ENCODE assay signal across 15 cellular contexts in the genomic region with DNA sequence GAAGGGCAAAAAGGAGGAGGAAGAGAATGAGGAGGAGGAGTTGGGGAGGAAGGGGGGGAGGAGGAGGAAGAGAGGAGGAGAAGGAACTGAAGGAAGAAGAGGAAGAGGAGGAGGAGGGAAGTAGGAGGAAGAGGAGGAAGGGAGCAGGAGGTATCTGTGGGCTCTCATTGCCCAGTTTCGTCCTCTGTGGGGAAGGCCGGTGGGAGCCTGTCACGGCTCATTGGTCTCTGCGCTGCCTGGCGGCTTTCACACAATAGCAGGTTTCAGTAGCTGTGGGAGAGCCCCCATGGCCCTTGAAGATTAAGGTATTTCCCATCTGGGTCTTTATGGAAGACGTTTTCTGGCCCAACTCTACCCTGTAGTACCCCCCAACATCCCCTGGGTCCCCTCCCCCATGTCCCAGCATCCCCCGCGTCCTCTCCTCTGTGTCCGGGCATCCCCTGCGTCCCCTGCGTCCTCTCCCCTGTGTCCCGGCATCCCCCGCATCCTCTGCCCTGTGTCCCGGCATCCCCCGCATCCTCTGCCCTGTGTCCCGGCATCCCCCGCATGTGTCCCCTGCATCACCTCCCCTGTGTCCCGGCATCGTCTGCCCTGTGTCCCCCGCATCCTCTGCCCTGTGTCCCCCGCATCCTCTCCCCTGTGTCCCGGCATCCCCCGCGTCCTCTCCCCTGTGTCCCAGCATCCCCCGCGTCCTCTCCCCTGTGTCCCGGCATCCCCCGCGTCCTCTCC.
DNase-seq lines count a peak whose midpoint lies in the region; ATAC-seq and TF ChIP-seq lines count a peak whose summit lies in the region.
"Had no signal": no experiment of that assay in that cellular context is flagged by ENCODE, and none has a peak within 500 bp of the region (broad histone marks: within the 10 kb centered on the region; RNA-seq: fewer than 3 reads in every experiment).

No MANE protein-coding gene starts in this region.

- BruUV-seq in mammary epithelial cell (replicated peaks; lab: Mats Ljungman, UMichigan) = no TSS peak

- CTCF ChIA-PET in mammary epithelial cell (lab: Charles Lee; ENCODE audit: low non-redundant PET) = no interaction called here

- in situ Hi-C loops in mammary epithelial cell (cut with MboI; ENCODE audit: low sequenced_read_pairs in 2 of 2) = no loop called here

- H3K23ac ChIP-seq in trophoblast cell (ENCODE audit: low read length) = no peak overlapping the region

- no peak overlapping the region for H3K18ac ChIP-seq in trophoblast cell (ENCODE audit: low read length)

- no peaks in the 10 kb centered on the region for H4K20me1 ChIP-seq in DOHH2 (ENCODE audit: control insufficient read depth, insufficient read depth, low read depth, low read length)
- H4K20me1 ChIP-seq in mammary epithelial cell (ENCODE audit: insufficient read depth, low read length) = no peaks in the 10 kb centered on the region

- H3K9me3 ChIP-seq in DOHH2 (ENCODE audit: control insufficient read depth, insufficient read depth, low read length) (no peaks in the 10 kb centered on the region), trophoblast cell (ENCODE audit: insufficient read depth, low read depth, low read length) (peaks cover 2% of the 10 kb centered on the region), mammary epithelial cell (replicated peaks; ENCODE audit: insufficient read depth, low read length) (peaks cover 18% of the 10 kb centered on the region)

- H4K12ac ChIP-seq in trophoblast cell (ENCODE audit: low read depth, low read length) = no peak overlapping the region

- no peak overlapping the region for H3K14ac ChIP-seq in trophoblast cell (ENCODE audit: low read length)

- no peaks in the 10 kb centered on the region for H3K79me2 ChIP-seq in DOHH2 (ENCODE audit: control insufficient read depth, low read length)
- H3K79me2 ChIP-seq in trophoblast cell (ENCODE audit: control insufficient read depth, insufficient read depth, low read length, poor library complexity) = no peaks in the 10 kb centered on the region
- H3K79me2 ChIP-seq in mammary epithelial cell (ENCODE audit: insufficient read depth, low read length) = no peaks in the 10 kb centered on the region

- no peak overlapping the region for H2BK12ac ChIP-seq in trophoblast cell (ENCODE audit: low read length)

- H3K9me2 ChIP-seq in DOHH2 (replicated peaks; ENCODE audit: control insufficient read depth, low read length) = no peaks in the 10 kb centered on the region

- H3K36me3 ChIP-seq in DOHH2 (ENCODE audit: control insufficient read depth, low read length) = no peaks in the 10 kb centered on the region
- H3K36me3 ChIP-seq in trophoblast cell (ENCODE audit: control insufficient read depth in 1 of 2, insufficient read depth in 2 of 2, low read length in 2 of 2) = no peaks in the 10 kb centered on the region
- H3K36me3 ChIP-seq in mammary epithelial cell (ENCODE audit: insufficient read depth, low read length) = no peaks in the 10 kb centered on the region

- H3K4me3 ChIP-seq in DOHH2 (ENCODE audit: low read length) = peak overlapping the region; percentile 24; the same call in 1 of the 2 replicates
- H3K4me3 ChIP-seq in dorsolateral prefrontal cortex = peak overlapping the region in 19 of 59 donors; percentile 2 to 48 (median 28)
- no peak overlapping the region for H3K4me3 ChIP-seq in trophoblast cell (ENCODE audit: low read depth, low read length)
- no peak overlapping the region for H3K4me3 ChIP-seq in mammary epithelial cell (replicated peaks in 1 of 3; ENCODE audit: insufficient read depth in 1 of 3, low read depth in 2 of 3, low read length in 3 of 3)

- H3K4ac ChIP-seq in trophoblast cell (ENCODE audit: low read depth, low read length) = no peak overlapping the region

- intact Hi-C loops in dorsolateral prefrontal cortex (cut with DNase I) (no loop called here), mammary epithelial cell (cut with micrococcal nuclease) (no loop called here)

- no peak overlapping the region for H4K91ac ChIP-seq in trophoblast cell (ENCODE audit: low read depth, low read length)

- H3K79me1 ChIP-seq in trophoblast cell (ENCODE audit: low read length) = no peaks in the 10 kb centered on the region

- H3K27ac ChIP-seq in DOHH2 (ENCODE audit: low read depth, low read length) = no peak overlapping the region
- no peak overlapping the region for H3K27ac ChIP-seq in dorsolateral prefrontal cortex
- no peak overlapping the region for H3K27ac ChIP-seq in trophoblast cell (ENCODE audit: low read depth, low read length)
- no peak overlapping the region for H3K27ac ChIP-seq in mammary epithelial cell (ENCODE audit: insufficient read depth, low read depth, low read length)

- dilution Hi-C loops in mammary epithelial cell (cut with HindIII; ENCODE audit: low sequenced_read_pairs) = loop anchor here (10.0 kb wide), 1 partner anchor 208 kb away; no protein-coding TSS in a partner anchor

- H3K4me1 ChIP-seq in DOHH2 (ENCODE audit: control insufficient read depth, low read length) (peaks cover 16% of the 10 kb centered on the region), trophoblast cell (ENCODE audit: control insufficient read depth in 1 of 2, insufficient read depth in 2 of 2, low read length in 2 of 2) (no peaks in the 10 kb centered on the region), mammary epithelial cell (ENCODE audit: insufficient read depth, low read length) (no peaks in the 10 kb centered on the region)

- peak; percentile 54 for ATAC-seq in GM18909 (IDR thresholded peaks at IDR 0.05; ENCODE audit: poor library complexity, unreplicated experiment)
- ATAC-seq in HG02623 (IDR thresholded peaks at IDR 0.05; ENCODE audit: unreplicated experiment) = peak; percentile 68

- H2AFZ ChIP-seq in trophoblast cell (ENCODE audit: insufficient read depth, low read length, poor library complexity) (no peak overlapping the region), mammary epithelial cell (ENCODE audit: low read depth, low read length) (no peak overlapping the region)

- no peak overlapping the region for H2BK120ac ChIP-seq in trophoblast cell (ENCODE audit: insufficient read depth, low read length, poor library complexity)

- TF ChIP-seq CTCF in DOHH2 (IDR thresholded peaks at IDR 0.05; ENCODE audit: low read depth, low read length, poor library complexity, severe bottlenecking) (no peak), dorsolateral prefrontal cortex (IDR thresholded peaks at IDR 0.05 in 54 of 56, conservative IDR thresholded peaks at IDR 0.05 in 2 of 56; ENCODE audit: low read depth in 1 of 56, partially characterized antibody in 56 of 56) (no peak), mammary epithelial cell (conservative IDR thresholded peaks at IDR 0.05 in 1 of 2, IDR thresholded peaks at IDR 0.05 in 1 of 2; ENCODE audit: extremely low read depth in 1 of 2, insufficient read depth in 1 of 2, low read depth in 1 of 2, low read length in 2 of 2) (no peak)

- H3K27me3 ChIP-seq in DOHH2 (ENCODE audit: control insufficient read depth, low read length) (no peaks in the 10 kb centered on the region), dorsolateral prefrontal cortex (peaks cover 0 to 22% (median 0%) of the 10 kb centered on the region in 45 donors), trophoblast cell (ENCODE audit: insufficient read depth, low read length) (no peaks in the 10 kb centered on the region), mammary epithelial cell (ENCODE audit: insufficient read depth, low read length) (no peaks in the 10 kb centered on the region)

- H2BK5ac ChIP-seq in trophoblast cell (ENCODE audit: low read depth, low read length, poor library complexity) = no peak overlapping the region

- H4K8ac ChIP-seq in trophoblast cell (ENCODE audit: low read depth, low read length) = no peak overlapping the region

- peak; percentile 41 for DNase-seq in islet precursor cell
- DNase-seq in dorsolateral prefrontal cortex = no peak
- DNase-seq in effector CD8-positive, alpha-beta T cell (lab: John Stamatoyannopoulos, UW) = no peak
- DNase-seq in trophoblast cell = no peak
- DNase-seq in mammary epithelial cell = no peak
- DNase-seq: activated CD4-positive, alpha-beta T cell treated with anti-CD3 and anti-CD28 coated beads for 1 hour; activated naive CD8-positive, alpha-beta T cell treated with anti-CD3 and anti-CD28 coated beads for 36 hours; activated T-cell treated with anti-CD3 and anti-CD28 coated beads for 4 hours; DMS 273 treated with DMSO at 0.1 percent for 48 hours; NCI-H1417 treated with DMSO at 0.1 percent for 48 hours; NCI-H524 treated with DMSO at 0.1 percent for 48 hours; T-helper 1 cell had no signal

- H3F3A ChIP-seq in DOHH2 (ENCODE audit: control insufficient read depth, insufficient read depth) = no peaks in the 10 kb centered on the region

- H2AK5ac ChIP-seq in trophoblast cell (ENCODE audit: low read length) = no peak overlapping the region

- H3K9ac ChIP-seq in trophoblast cell (ENCODE audit: low read length) (no peak overlapping the region), mammary epithelial cell (ENCODE audit: insufficient read depth, low read length) (no peak overlapping the region)

- H3K4me2 ChIP-seq in DOHH2 (ENCODE audit: low read length) (peak overlapping the region; percentile 43), trophoblast cell (ENCODE audit: low read length) (no peak overlapping the region), mammary epithelial cell (ENCODE audit: insufficient read depth, low read depth, low read length) (no peak overlapping the region)

- WGBS in trophoblast cell (ENCODE audit: extremely low coverage, insufficient coverage, insufficient read length) = no CpG with 5 or more reads among the region's 29 CpGs
- WGBS in mammary epithelial cell (ENCODE audit: low coverage, missing lambda C conversion rate) = 63% methylated on average over 6 of the region's 29 CpGs
